Comparison of ENCODE assay signal across 8 cellular contexts in the genomic region with DNA sequence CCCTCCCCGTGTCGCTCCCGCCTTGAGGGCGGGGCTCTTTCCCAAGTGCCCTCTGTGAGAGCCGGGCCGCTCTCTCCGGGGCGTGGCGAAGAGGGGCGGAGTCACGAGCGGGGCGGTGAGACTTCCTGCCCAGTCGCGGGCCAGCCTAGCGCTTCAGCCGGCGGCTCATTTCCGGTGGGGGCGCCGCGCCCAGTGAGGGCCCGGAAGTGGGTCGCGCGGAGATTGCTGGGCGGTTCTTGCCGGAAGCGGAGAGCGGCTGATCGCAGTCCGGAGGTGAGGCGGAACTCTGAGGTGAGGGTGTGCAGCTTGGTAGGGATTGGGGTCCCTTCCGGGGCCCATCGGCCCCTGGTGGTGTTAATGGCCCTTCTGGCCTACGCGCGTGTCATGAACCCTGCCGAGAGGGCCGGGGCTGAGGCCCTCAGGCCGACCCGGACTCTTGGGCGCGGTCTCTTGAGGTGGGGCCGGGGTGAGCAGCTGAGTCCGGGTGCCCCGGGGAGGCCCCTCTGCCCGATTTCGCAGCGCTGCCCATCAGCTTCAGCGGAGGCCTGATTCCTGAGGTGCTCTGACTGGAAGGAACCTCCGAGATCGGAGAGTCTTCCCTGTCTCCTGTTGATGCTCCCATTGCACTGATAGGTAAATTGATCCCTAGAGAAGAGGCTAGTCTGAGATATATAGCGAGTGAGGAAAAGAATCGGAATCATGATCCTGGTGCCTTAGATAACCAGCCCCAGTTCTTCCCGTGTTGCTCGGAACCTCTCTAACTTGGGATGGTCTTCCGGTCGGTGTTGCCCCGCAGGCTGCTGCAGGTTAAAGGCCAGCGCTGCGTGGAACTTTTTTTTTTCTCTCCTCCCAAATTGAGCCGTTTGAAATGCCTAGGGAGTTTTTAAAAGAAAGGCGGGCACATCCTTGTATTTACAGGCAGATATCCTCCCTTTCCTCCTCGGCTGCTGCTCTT. TPM values are rescaled to one million over a fixed set of nuclear protein-coding genes. Genes with fewer than 3 reads are reported as not detected.
DNase-seq lines count a peak whose midpoint lies in the region; ATAC-seq and TF ChIP-seq lines count a peak whose summit lies in the region.

A gene with protein sequence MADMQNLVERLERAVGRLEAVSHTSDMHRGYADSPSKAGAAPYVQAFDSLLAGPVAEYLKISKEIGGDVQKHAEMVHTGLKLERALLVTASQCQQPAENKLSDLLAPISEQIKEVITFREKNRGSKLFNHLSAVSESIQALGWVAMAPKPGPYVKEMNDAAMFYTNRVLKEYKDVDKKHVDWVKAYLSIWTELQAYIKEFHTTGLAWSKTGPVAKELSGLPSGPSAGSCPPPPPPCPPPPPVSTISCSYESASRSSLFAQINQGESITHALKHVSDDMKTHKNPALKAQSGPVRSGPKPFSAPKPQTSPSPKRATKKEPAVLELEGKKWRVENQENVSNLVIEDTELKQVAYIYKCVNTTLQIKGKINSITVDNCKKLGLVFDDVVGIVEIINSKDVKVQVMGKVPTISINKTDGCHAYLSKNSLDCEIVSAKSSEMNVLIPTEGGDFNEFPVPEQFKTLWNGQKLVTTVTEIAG (plus strand): TSS at position 219 of the 955 bp plus-strand sequence. CDS start 18,618 bp downstream, outside the sequence.

- DNase-seq in GM03348 (ENCODE audit: low spot score) = peak; percentile 99
- DNase-seq in HFF-Myc (ENCODE audit: extremely low read depth, low read depth) = peak; percentile 89
- peak; percentile 99 for DNase-seq in NAMALWA (ENCODE audit: low spot score)
- DNase-seq in SK-N-SH = peak; percentile 99
- DNase-seq in activated naive CD4-positive, alpha-beta T cell treated with anti-CD3 and anti-CD28 coated beads, Interleukin-2, amount 50 U/mL, for 16 hours = peak; percentile 100
- DNase-seq in non-pigmented ciliary epithelial cell (ENCODE audit: low read depth) = peak; percentile 88
- peak; percentile 99 to 100 for DNase-seq in suprapubic skin (ENCODE audit: low spot score in 2 of 2)

- peaks cover 48% of the 10 kb centered on the region for H4K20me1 ChIP-seq in SK-N-SH (ENCODE audit: insufficient read depth)

- H3K4me2 ChIP-seq in SK-N-SH = peak within 1 kb of the TSS; percentile 99

- H3K27ac ChIP-seq in SK-N-SH (ENCODE audit: low read depth in 2 of 2, low read length in 1 of 2) = peak within 1 kb of the TSS; percentile 95
- peak within 1 kb of the TSS; percentile 93 to 100 (median 98) for H3K27ac ChIP-seq in gastroesophageal sphincter
- peak within 1 kb of the TSS; percentile 95 for H3K27ac ChIP-seq in suprapubic skin

- H3F3A ChIP-seq in SK-N-SH (replicated peaks; ENCODE audit: insufficient read depth) = peaks cover 17% of the 10 kb centered on the region

- peaks cover 57% of the 10 kb centered on the region for H3K79me2 ChIP-seq in SK-N-SH (ENCODE audit: insufficient read depth)

- H2AFZ ChIP-seq in SK-N-SH (ENCODE audit: low read depth) = peak within 1 kb of the TSS; percentile 75

- H3K9me2 ChIP-seq in SK-N-SH = no peaks in the 10 kb centered on the region

- TF ChIP-seq RAD21 in SK-N-SH (IDR thresholded peaks at IDR 0.05; ENCODE audit: low read length) = no peak

- TF ChIP-seq POLR2A in gastroesophageal sphincter (IDR thresholded peaks at IDR 0.05) (no peak), suprapubic skin (IDR thresholded peaks at IDR 0.05) (no peak)

- no peak for TF ChIP-seq CTCF in HFF-Myc (IDR thresholded peaks at IDR 0.05; ENCODE audit: low read depth, low read length, missing control alignments)
- TF ChIP-seq CTCF in SK-N-SH (IDR thresholded peaks at IDR 0.05) = no peak
- peak in 1 of 4 experiments; percentile 12 for TF ChIP-seq CTCF in gastroesophageal sphincter (IDR thresholded peaks at IDR 0.05)
- no peak for TF ChIP-seq CTCF in suprapubic skin (IDR thresholded peaks at IDR 0.05)

- peak within 1 kb of the TSS; percentile 85 for H3K4me3 ChIP-seq in HFF-Myc (replicated peaks; ENCODE audit: low read depth, low read length)
- peak within 1 kb of the TSS; percentile 97 to 98 for H3K4me3 ChIP-seq in SK-N-SH (ENCODE audit: low read depth in 2 of 2, low read length in 1 of 2)
- H3K4me3 ChIP-seq in gastroesophageal sphincter = peak within 1 kb of the TSS; percentile 88 to 92
- peak within 1 kb of the TSS; percentile 78 for H3K4me3 ChIP-seq in suprapubic skin

- POLR2A ChIA-PET in SK-N-SH (lab: Yijun Ruan, JAX) = interaction anchor here (0.6 kb wide), 1 partner anchor 230 kb away, joined by 3 read pairs; no protein-coding TSS in a partner anchor

- H3K9me3 ChIP-seq in SK-N-SH (no peaks in the 10 kb centered on the region), gastroesophageal sphincter (no peaks in the 10 kb centered on the region), suprapubic skin (no peaks in the 10 kb centered on the region)

- peak; percentile 95 for ATAC-seq in gastroesophageal sphincter

- peaks cover 25 to 27% of the 10 kb centered on the region in 2 experiments for H3K4me1 ChIP-seq in SK-N-SH (ENCODE audit: control insufficient read depth in 1 of 2, insufficient read depth in 2 of 2, low read depth in 1 of 2, low read length in 1 of 2)
- peaks cover 5 to 84% (median 43%) of the 10 kb centered on the region in 3 donors for H3K4me1 ChIP-seq in gastroesophageal sphincter
- H3K4me1 ChIP-seq in suprapubic skin = peaks cover 85% of the 10 kb centered on the region

- CTCF ChIA-PET in SK-N-SH (lab: Yijun Ruan, JAX) = interaction anchor here (0.6 to 2.0 kb wide), 4 partner anchors 9 to 321 kb away, joined by 3 to 10 read pairs (median 4); no protein-coding TSS in a partner anchor

- WGBS in SK-N-SH (ENCODE audit: low lambda C conversion rate) = under 1% methylated on average over 22 of the region's 65 CpGs
- WGBS in gastroesophageal sphincter (ENCODE audit: low coverage in 1 of 2), 2 donors = 0% methylated on average over 1 to 11 of the region's 65 CpGs
- 0% methylated on average over 12 of the region's 65 CpGs for WGBS in suprapubic skin

- peaks cover 8 to 20% of the 10 kb centered on the region in 2 experiments for H3K36me3 ChIP-seq in SK-N-SH (replicated peaks in 1 of 2; ENCODE audit: control insufficient read depth in 1 of 2, insufficient read depth in 2 of 2, low read length in 1 of 2)
- H3K36me3 ChIP-seq in gastroesophageal sphincter = no peaks in the 10 kb centered on the region
- H3K36me3 ChIP-seq in suprapubic skin = no peaks in the 10 kb centered on the region

- TF ChIP-seq EP300 in SK-N-SH (IDR thresholded peaks at IDR 0.05; ENCODE audit: borderline replicate concordance in 1 of 2, low read depth in 1 of 2, low read length in 1 of 2) (no peak), gastroesophageal sphincter (IDR thresholded peaks at IDR 0.05) (no peak), suprapubic skin (IDR thresholded peaks at IDR 0.05) (no peak)

- peak within 1 kb of the TSS; percentile 94 for H3K9ac ChIP-seq in SK-N-SH

- H3K27me3 ChIP-seq in SK-N-SH (ENCODE audit: insufficient read depth) (no peaks in the 10 kb centered on the region), gastroesophageal sphincter (no peaks in the 10 kb centered on the region), suprapubic skin (no peaks in the 10 kb centered on the region)

TF ChIP-seq in SK-N-SH, 30 proteins besides CTCF, POLR2A, EP300 and RAD21 (continues in another document):
- TF ChIP-seq TEAD4 (IDR thresholded peaks at IDR 0.05; ENCODE audit: borderline replicate concordance, insufficient read depth) = no peak
- TF ChIP-seq RCOR1 (IDR thresholded peaks at IDR 0.05; ENCODE audit: low read length) = no peak
- TF ChIP-seq, protein P1, sequence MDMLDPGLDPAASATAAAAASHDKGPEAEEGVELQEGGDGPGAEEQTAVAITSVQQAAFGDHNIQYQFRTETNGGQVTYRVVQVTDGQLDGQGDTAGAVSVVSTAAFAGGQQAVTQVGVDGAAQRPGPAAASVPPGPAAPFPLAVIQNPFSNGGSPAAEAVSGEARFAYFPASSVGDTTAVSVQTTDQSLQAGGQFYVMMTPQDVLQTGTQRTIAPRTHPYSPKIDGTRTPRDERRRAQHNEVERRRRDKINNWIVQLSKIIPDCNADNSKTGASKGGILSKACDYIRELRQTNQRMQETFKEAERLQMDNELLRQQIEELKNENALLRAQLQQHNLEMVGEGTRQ (IDR thresholded peaks at IDR 0.05; ENCODE audit: borderline replicate concordance, low read depth, low read length) = no peak
- TF ChIP-seq SIN3A (IDR thresholded peaks at IDR 0.05; ENCODE audit: borderline replicate concordance, low read depth, low read length) = peak; percentile 85; the same call in 1 of the 2 replicates
- no peak; the same call in 1 of the 2 replicates for TF ChIP-seq NRF1 (IDR thresholded peaks at IDR 0.05; ENCODE audit: low read depth, low read length)
- TF ChIP-seq, protein P2, sequence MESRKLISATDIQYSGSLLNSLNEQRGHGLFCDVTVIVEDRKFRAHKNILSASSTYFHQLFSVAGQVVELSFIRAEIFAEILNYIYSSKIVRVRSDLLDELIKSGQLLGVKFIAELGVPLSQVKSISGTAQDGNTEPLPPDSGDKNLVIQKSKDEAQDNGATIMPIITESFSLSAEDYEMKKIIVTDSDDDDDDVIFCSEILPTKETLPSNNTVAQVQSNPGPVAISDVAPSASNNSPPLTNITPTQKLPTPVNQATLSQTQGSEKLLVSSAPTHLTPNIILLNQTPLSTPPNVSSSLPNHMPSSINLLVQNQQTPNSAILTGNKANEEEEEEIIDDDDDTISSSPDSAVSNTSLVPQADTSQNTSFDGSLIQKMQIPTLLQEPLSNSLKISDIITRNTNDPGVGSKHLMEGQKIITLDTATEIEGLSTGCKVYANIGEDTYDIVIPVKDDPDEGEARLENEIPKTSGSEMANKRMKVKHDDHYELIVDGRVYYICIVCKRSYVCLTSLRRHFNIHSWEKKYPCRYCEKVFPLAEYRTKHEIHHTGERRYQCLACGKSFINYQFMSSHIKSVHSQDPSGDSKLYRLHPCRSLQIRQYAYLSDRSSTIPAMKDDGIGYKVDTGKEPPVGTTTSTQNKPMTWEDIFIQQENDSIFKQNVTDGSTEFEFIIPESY (IDR thresholded peaks at IDR 0.05; ENCODE audit: borderline replicate concordance, low read depth) = no peak
- peak; percentile 43; the same call in 1 of the 2 replicates for TF ChIP-seq TAF1 (IDR thresholded peaks at IDR 0.05; ENCODE audit: borderline replicate concordance, low read depth, low read length)
- TF ChIP-seq FOXM1 (IDR thresholded peaks at IDR 0.05; ENCODE audit: low read depth) = no peak
- TF ChIP-seq, protein P3, sequence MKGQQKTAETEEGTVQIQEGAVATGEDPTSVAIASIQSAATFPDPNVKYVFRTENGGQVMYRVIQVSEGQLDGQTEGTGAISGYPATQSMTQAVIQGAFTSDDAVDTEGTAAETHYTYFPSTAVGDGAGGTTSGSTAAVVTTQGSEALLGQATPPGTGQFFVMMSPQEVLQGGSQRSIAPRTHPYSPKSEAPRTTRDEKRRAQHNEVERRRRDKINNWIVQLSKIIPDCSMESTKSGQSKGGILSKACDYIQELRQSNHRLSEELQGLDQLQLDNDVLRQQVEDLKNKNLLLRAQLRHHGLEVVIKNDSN (IDR thresholded peaks at IDR 0.05; ENCODE audit: borderline replicate concordance, low read depth) = peak; percentile 44; the same call in 1 of the 2 replicates
- peak; percentile 92 for TF ChIP-seq ELF1 (IDR thresholded peaks at IDR 0.05)

RNA-seq across cellular contexts. Expression of the gene that starts here (rescaled TPM):
- 244 and 330 TPM in 2 replicates for polyA plus RNA-seq in SK-N-SH (2012; rRNA removed)
- polyA plus RNA-seq in SK-N-SH (2012; cell fraction: cytosol; rRNA removed) = 301 and 309 TPM in 2 replicates
- polyA plus RNA-seq in SK-N-SH (2012; cell fraction: nucleus; rRNA removed) = 130 and 274 TPM in 2 replicates
- total RNA-seq in gastroesophageal sphincter (100 to 1,000 TPM; 421 to 533 (median 500) TPM), suprapubic skin (100 to 1,000 TPM; 102 to 154 (median 123) TPM)

Comparison
In these comparisons a context has a peak if more than half of its experiments do, and no peak if none do; other contexts are left out.
1. Peak in every context shown above with its lines: DNase-seq, ATAC-seq, H3K4me3 ChIP-seq and H3K27ac ChIP-seq.